21 cellular contexts compared by ENCODE assay signal in genomic region chr18:74540689-74541421, GRCh38. TPM values are rescaled to one million over a fixed set of nuclear protein-coding genes. Genes with fewer than 3 reads are reported as not detected.
DNase-seq lines count a peak whose midpoint lies in the region; ATAC-seq, FAIRE-seq and TF ChIP-seq lines count a peak whose summit lies in the region.
"Had no signal": no experiment of that assay in that cellular context is flagged by ENCODE, and none has a peak within 500 bp of the region (broad histone marks: within the 10 kb centered on the region; RNA-seq: fewer than 3 reads in every experiment).

No MANE protein-coding gene starts in this region.

- peak; percentile 58 for ATAC-seq in activated naive CD8-positive, alpha-beta T cell treated with anti-CD3 and anti-CD28 coated beads, Interleukin-2, amount 10 ng/mL, durations not matched to agents 7 days and 5 days (ENCODE audit: low read depth)
- ATAC-seq in activated naive CD8-positive, alpha-beta T cell treated with anti-CD3 and anti-CD28 coated beads, Interleukin-2, amount 50 U/mL, for 24 hours: no peak
- ATAC-seq in GM19328 (IDR thresholded peaks at IDR 0.05; ENCODE audit: unreplicated experiment) (no peak), pancreas (no peak)
- ATAC-seq: activated CD8-positive, alpha-beta memory T cell treated with anti-CD3 and anti-CD28 coated beads, Interleukin-2, amount 10 ng/mL, durations not matched to agents 7 days and 5 days; SK-N-SH treated with all-trans-retinoic acid at 6 μM for 48 hours had no signal

- no peak for FAIRE-seq in pancreas (lab: Jason Lieb, UNC)

- no peak overlapping the region for H3K27ac Mint-ChIP-seq in activated naive CD8-positive, alpha-beta T cell treated with anti-CD3 and anti-CD28 coated beads, Interleukin-2, amount 10 ng/mL, durations not matched to agents 7 days and 5 days
- H3K27ac Mint-ChIP-seq in activated naive CD8-positive, alpha-beta T cell treated with anti-CD3 and anti-CD28 coated beads, Interleukin-2, amount 50 U/mL, for 24 hours: no peak overlapping the region
- no peak overlapping the region for H3K27ac Mint-ChIP-seq in glutamatergic neuron (ENCODE audit: unreplicated experiment)
- H3K27ac Mint-ChIP-seq: activated CD8-positive, alpha-beta memory T cell treated with anti-CD3 and anti-CD28 coated beads, Interleukin-2, amount 10 ng/mL, durations not matched to agents 7 days and 5 days had no signal

- H3K27ac ChIP-seq in substantia nigra (ENCODE audit: low read depth, low read length, poor library complexity, severe bottlenecking) (peak overlapping the region; percentile 85), pancreas (no peak overlapping the region)
- H3K27ac ChIP-seq: cardiac muscle cell, suprapubic skin had no signal

- H3K9me3 ChIP-seq in adipocyte (ENCODE audit: control insufficient read depth, low read length) (peaks cover 3% of the 10 kb centered on the region), pancreas (no peaks in the 10 kb centered on the region)
- H3K9me3 ChIP-seq: Caco-2, suprapubic skin had no signal

- intact Hi-C loops in pancreas (cut with DNase I): loop anchor here in 1 of 3 donors (10.0 kb wide), 1 partner anchor 346 kb away; no protein-coding TSS in a partner anchor

- H3K9ac ChIP-seq in adipocyte (ENCODE audit: low read length): no peak overlapping the region

- H3K4me3 ChIP-seq in adipocyte (ENCODE audit: low read length) (no peak overlapping the region), pancreas (no peak overlapping the region)
- H3K4me3 ChIP-seq: cardiac muscle cell, smooth muscle cell, suprapubic skin had no signal

- H3K36me3 ChIP-seq in adipocyte (ENCODE audit: control insufficient read depth, insufficient read depth, low read length, severe bottlenecking) (no peaks in the 10 kb centered on the region), pancreas (no peaks in the 10 kb centered on the region)
- H3K36me3 ChIP-seq: cardiac muscle cell, suprapubic skin had no signal

- TF ChIP-seq CTCF in glutamatergic neuron (IDR thresholded peaks at IDR 0.05; ENCODE audit: partially characterized antibody, unreplicated experiment) (no peak), pancreas (IDR thresholded peaks at IDR 0.05) (no peak)

- peaks cover 22% of the 10 kb centered on the region for H3K27me3 ChIP-seq in adipocyte (replicated peaks; ENCODE audit: control insufficient read depth, insufficient read depth, low read length)
- no peaks in the 10 kb centered on the region for H3K27me3 ChIP-seq in pancreas
- H3K27me3 ChIP-seq: cardiac muscle cell, suprapubic skin had no signal

- H3K4me3 Mint-ChIP-seq in activated naive CD8-positive, alpha-beta T cell treated with anti-CD3 and anti-CD28 coated beads, Interleukin-2, amount 10 ng/mL, durations not matched to agents 7 days and 5 days: no peak overlapping the region
- no peak overlapping the region for H3K4me3 Mint-ChIP-seq in activated naive CD8-positive, alpha-beta T cell treated with anti-CD3 and anti-CD28 coated beads, Interleukin-2, amount 50 U/mL, for 24 hours
- no peak overlapping the region for H3K4me3 Mint-ChIP-seq in glutamatergic neuron (ENCODE audit: unreplicated experiment)
- H3K4me3 Mint-ChIP-seq: activated CD8-positive, alpha-beta memory T cell treated with anti-CD3 and anti-CD28 coated beads, Interleukin-2, amount 10 ng/mL, durations not matched to agents 7 days and 5 days; H9 had no signal

- POLR2A ChIA-PET in activated naive CD8-positive, alpha-beta T cell treated with anti-CD3 and anti-CD28 coated beads, Interleukin-2, amount 10 ng/mL, durations not matched to agents 7 days and 5 days (lab: Charles Lee): no interaction called here

- no peaks in the 10 kb centered on the region for H3K36me3 Mint-ChIP-seq in activated naive CD8-positive, alpha-beta T cell treated with anti-CD3 and anti-CD28 coated beads, Interleukin-2, amount 10 ng/mL, durations not matched to agents 7 days and 5 days
- no peaks in the 10 kb centered on the region for H3K36me3 Mint-ChIP-seq in activated naive CD8-positive, alpha-beta T cell treated with anti-CD3 and anti-CD28 coated beads, Interleukin-2, amount 50 U/mL, for 24 hours (ENCODE audit: low read depth)
- peaks cover 4% of the 10 kb centered on the region for H3K36me3 Mint-ChIP-seq in glutamatergic neuron (ENCODE audit: unreplicated experiment)
- H3K36me3 Mint-ChIP-seq: activated CD8-positive, alpha-beta memory T cell treated with anti-CD3 and anti-CD28 coated beads, Interleukin-2, amount 10 ng/mL, durations not matched to agents 7 days and 5 days had no signal

- no peak for DNase-seq in activated naive CD8-positive, alpha-beta T cell treated with anti-CD3 and anti-CD28 coated beads, Interleukin-2, amount 10 ng/mL, durations not matched to agents 7 days and 5 days
- DNase-seq in activated naive CD8-positive, alpha-beta T cell treated with anti-CD3 and anti-CD28 coated beads, Interleukin-2, amount 50 U/mL, for 24 hours: no peak
- DNase-seq in adipocyte (ENCODE audit: low read depth) (peak; percentile 5), kidney glomerular epithelial cell (lab: John Stamatoyannopoulos, UW) (peak; percentile 13), substantia nigra (lab: John Stamatoyannopoulos, UW) (peak in 4 of 49 donors; percentile 49 to 66 (median 59)), glutamatergic neuron (no peak), pancreas (no peak)
- DNase-seq: ACHN; activated CD8-positive, alpha-beta memory T cell treated with anti-CD3 and anti-CD28 coated beads, Interleukin-2, amount 10 ng/mL, durations not matched to agents 7 days and 5 days; activated naive CD4-positive, alpha-beta T cell treated with anti-CD3 and anti-CD28 coated beads, Interleukin-2, amount 50 U/mL, for 16 hours; Caco-2; erythroblast; H9; Karpas-422; NCI-H1930 had no signal

- peaks cover 2% of the 10 kb centered on the region for H3K4me1 Mint-ChIP-seq in activated naive CD8-positive, alpha-beta T cell treated with anti-CD3 and anti-CD28 coated beads, Interleukin-2, amount 10 ng/mL, durations not matched to agents 7 days and 5 days
- no peaks in the 10 kb centered on the region for H3K4me1 Mint-ChIP-seq in activated naive CD8-positive, alpha-beta T cell treated with anti-CD3 and anti-CD28 coated beads, Interleukin-2, amount 50 U/mL, for 24 hours
- H3K4me1 Mint-ChIP-seq in glutamatergic neuron (ENCODE audit: low read depth, unreplicated experiment): no peaks in the 10 kb centered on the region
- H3K4me1 Mint-ChIP-seq: H9 had no signal

- H3K4me1 ChIP-seq in adipocyte (ENCODE audit: control insufficient read depth, insufficient read depth, low read length): no peaks in the 10 kb centered on the region
- peaks cover 0 to 12% (median 7%) of the 10 kb centered on the region in 3 donors for H3K4me1 ChIP-seq in pancreas
- H3K4me1 ChIP-seq: suprapubic skin had no signal

- WGBS in pancreas, 2 donors: 84 to 87% methylated on average over 20 of the region's 20 CpGs

- H3K27me3 Mint-ChIP-seq in activated naive CD8-positive, alpha-beta T cell treated with anti-CD3 and anti-CD28 coated beads, Interleukin-2, amount 10 ng/mL, durations not matched to agents 7 days and 5 days: no peaks in the 10 kb centered on the region
- no peaks in the 10 kb centered on the region for H3K27me3 Mint-ChIP-seq in activated naive CD8-positive, alpha-beta T cell treated with anti-CD3 and anti-CD28 coated beads, Interleukin-2, amount 50 U/mL, for 24 hours
- H3K27me3 Mint-ChIP-seq in glutamatergic neuron (ENCODE audit: unreplicated experiment): peaks cover 1% of the 10 kb centered on the region

- no peaks in the 10 kb centered on the region for H3K9me3 Mint-ChIP-seq in activated naive CD8-positive, alpha-beta T cell treated with anti-CD3 and anti-CD28 coated beads, Interleukin-2, amount 10 ng/mL, durations not matched to agents 7 days and 5 days
- H3K9me3 Mint-ChIP-seq in activated naive CD8-positive, alpha-beta T cell treated with anti-CD3 and anti-CD28 coated beads, Interleukin-2, amount 50 U/mL, for 24 hours: no peaks in the 10 kb centered on the region
- H3K9me3 Mint-ChIP-seq in glutamatergic neuron (ENCODE audit: unreplicated experiment): no peaks in the 10 kb centered on the region

RNA-seq across cellular contexts. Expression of gene CNDP1, which starts 6.6 kb away (rescaled TPM):
- total RNA-seq in activated naive CD8-positive, alpha-beta T cell treated with anti-CD3 and anti-CD28 coated beads, Interleukin-2, amount 10 ng/mL, durations not matched to agents 7 days and 5 days: not detected
- total RNA-seq in glutamatergic neuron (ENCODE audit: unreplicated experiment) (0.27 TPM), pancreas (under 1 TPM in 4 of 6 donors, not detected in 2; 0.09 to 0.35 (median 0.20) TPM)
- polyA plus RNA-seq in pancreas: under 1 TPM; 0.14 to 0.84 TPM
- total RNA-seq: cardiac muscle cell, H9, lung microvascular endothelial cell, smooth muscle cell had no signal
- polyA plus RNA-seq: cardiac muscle cell, smooth muscle cell had no signal

RNA-seq across cellular contexts. Expression of gene CNDP2, which starts 44.7 kb away (rescaled TPM):
- total RNA-seq in activated naive CD8-positive, alpha-beta T cell treated with anti-CD3 and anti-CD28 coated beads, Interleukin-2, amount 10 ng/mL, durations not matched to agents 7 days and 5 days: 100 to 1,000 TPM; 147 to 148 TPM
- 123 TPM for total RNA-seq in glutamatergic neuron (ENCODE audit: unreplicated experiment)
- total RNA-seq in pancreas: 100 to 1,000 TPM in 3 of 6 donors, 10 to 100 TPM in 3; 66.4 to 196 (median 101) TPM
- 10 to 100 TPM; 65.7 to 94.6 TPM for polyA plus RNA-seq in pancreas

RNA-seq across cellular contexts. Expression of gene ZNF407, which starts 56.8 kb away (rescaled TPM):
- total RNA-seq in activated naive CD8-positive, alpha-beta T cell treated with anti-CD3 and anti-CD28 coated beads, Interleukin-2, amount 10 ng/mL, durations not matched to agents 7 days and 5 days: 10 to 100 TPM; 16.9 to 17.1 TPM
- total RNA-seq in glutamatergic neuron (ENCODE audit: unreplicated experiment) (15.8 TPM), pancreas (1 to 10 TPM; 4.5 to 10.0 (median 5.5) TPM)
- polyA plus RNA-seq in pancreas: 1 to 10 TPM; 2.7 to 2.8 TPM

Comparison
In these comparisons a context has a peak if more than half of its experiments do, and no peak if none do; other contexts are left out.
1. DNase-seq: peak in adipocyte (single experiment) and kidney glomerular epithelial cell (single experiment); none in activated naive CD8-positive, alpha-beta T cell treated with anti-CD3 and anti-CD28 coated beads, Interleukin-2, amount 10 ng/mL, durations not matched to agents 7 days and 5 days (single experiment), activated naive CD8-positive, alpha-beta T cell treated with anti-CD3 and anti-CD28 coated beads, Interleukin-2, amount 50 U/mL, for 24 hours (single experiment), glutamatergic neuron (single experiment) and pancreas (0 of 6).